ENCODE assay signal across 13 cellular contexts in genomic region chr11:134800130-134800529, GRCh38.
DNase-seq lines count a peak whose midpoint lies in the region; TF ChIP-seq lines count a peak whose summit lies in the region.
"Had no signal": no experiment of that assay in that cellular context is flagged by ENCODE, and none has a peak within 500 bp of the region (broad histone marks: within the 10 kb centered on the region; RNA-seq: fewer than 3 reads in every experiment).

No MANE protein-coding gene starts in this region.

- peak overlapping the region in 3 of 5 experiments; percentile 84 to 92 (median 92) for H3K27ac Mint-ChIP-seq in brain
- peak overlapping the region; percentile 46 to 85 (median 70) for H3K27ac Mint-ChIP-seq in nephron
- peak overlapping the region; percentile 33 for H3K27ac Mint-ChIP-seq in progenitor cell of endocrine pancreas

- H3K27me3 ChIP-seq in H7 (ENCODE audit: control insufficient read depth, insufficient read depth, low read length) (no peaks in the 10 kb centered on the region), transverse colon (peaks cover 25% of the 10 kb centered on the region)

- no peak for TF ChIP-seq EP300 in transverse colon (IDR thresholded peaks at IDR 0.05; ENCODE audit: low read depth)

- no peak for TF ChIP-seq CTCF in brain (conservative IDR thresholded peaks at IDR 0.05)
- no peak for TF ChIP-seq CTCF in nephron (IDR thresholded peaks at IDR 0.05; ENCODE audit: unreplicated experiment in 3 of 3)
- TF ChIP-seq CTCF in progenitor cell of endocrine pancreas (IDR thresholded peaks at IDR 0.05; ENCODE audit: unreplicated experiment), result no peak
- no peak for TF ChIP-seq CTCF in transverse colon (IDR thresholded peaks at IDR 0.05)

- peaks cover 2% of the 10 kb centered on the region for H3K27me3 Mint-ChIP-seq in brain
- H3K27me3 Mint-ChIP-seq in nephron (ENCODE audit: low read depth), result peaks cover 10% of the 10 kb centered on the region
- peaks cover 35% of the 10 kb centered on the region for H3K27me3 Mint-ChIP-seq in progenitor cell of endocrine pancreas

- WGBS in transverse colon (ENCODE audit: low coverage in 1 of 2), 2 donors, result 82 to 85% methylated on average over 10 to 17 of the region's 17 CpGs

- intact Hi-C loops in transverse colon (cut with DNase I; ENCODE audit: low total_unique reads), result no loop called here

- H3K36me3 Mint-ChIP-seq in brain, result no peaks in the 10 kb centered on the region
- no peaks in the 10 kb centered on the region for H3K36me3 Mint-ChIP-seq in nephron (ENCODE audit: low read depth)
- no peaks in the 10 kb centered on the region for H3K36me3 Mint-ChIP-seq in progenitor cell of endocrine pancreas (ENCODE audit: insufficient read depth)
- H3K36me3 Mint-ChIP-seq: CD4-positive, alpha-beta memory T cell had no signal

- H3K9me3 ChIP-seq in transverse colon, result no peaks in the 10 kb centered on the region
- H3K9me3 ChIP-seq: BE2C had no signal

- no peaks in the 10 kb centered on the region for H3K36me3 ChIP-seq in H7 (replicated peaks; ENCODE audit: control insufficient read depth, insufficient read depth, low read length)
- H3K36me3 ChIP-seq in transverse colon, result no peaks in the 10 kb centered on the region
- H3K36me3 ChIP-seq: BE2C had no signal

- in situ Hi-C loops in transverse colon (cut with MboI; ENCODE audit: low pct_ligation_motif_present in 1 of 4, low pct_unique_long_range_greater_than_20kb in 1 of 4, low sequenced_read_pairs in 3 of 4), result no loop called here

- H3K27ac ChIP-seq in transverse colon, result no peak overlapping the region
- H3K27ac ChIP-seq: C4-2B had no signal

- no peak for TF ChIP-seq POLR2A in transverse colon (IDR thresholded peaks at IDR 0.05)

- no peak overlapping the region for H3K4me3 ChIP-seq in H7 (ENCODE audit: insufficient read depth, low read depth, low read length)
- no peak overlapping the region for H3K4me3 ChIP-seq in transverse colon

- DNase-seq in H7, result peak; percentile 38
- no peak for DNase-seq in progenitor cell of endocrine pancreas (ENCODE audit: low spot score, unreplicated experiment)
- no peak for DNase-seq in Ammon's horn (ENCODE audit: low spot score)
- DNase-seq in transverse colon, result no peak
- no peak for DNase-seq in DMS53 treated with DMSO at 0.1 percent for 48 hours (lab: John Stamatoyannopoulos, UW; ENCODE audit: unreplicated experiment)
- DNase-seq: BE2C; CD4-positive, alpha-beta memory T cell; DMS79 treated with DMSO at 0.1 percent for 48 hours; EL; IMR-90 had no signal

- H3K4me1 Mint-ChIP-seq in brain (peaks cover 44% of the 10 kb centered on the region), nephron (peaks cover 28% of the 10 kb centered on the region), progenitor cell of endocrine pancreas (ENCODE audit: low read depth) (peaks cover 7% of the 10 kb centered on the region)
- H3K4me1 Mint-ChIP-seq: CD4-positive, alpha-beta memory T cell had no signal

- no peaks in the 10 kb centered on the region for H3K4me1 ChIP-seq in transverse colon
- H3K4me1 ChIP-seq: BE2C had no signal

- no peaks in the 10 kb centered on the region for H3K9me3 Mint-ChIP-seq in brain
- no peaks in the 10 kb centered on the region for H3K9me3 Mint-ChIP-seq in nephron
- H3K9me3 Mint-ChIP-seq in progenitor cell of endocrine pancreas (ENCODE audit: low read depth), result no peaks in the 10 kb centered on the region
- H3K9me3 Mint-ChIP-seq: CD4-positive, alpha-beta memory T cell had no signal

- H3K4me3 Mint-ChIP-seq in brain (no peak overlapping the region), nephron (no peak overlapping the region), progenitor cell of endocrine pancreas (ENCODE audit: low read depth) (no peak overlapping the region)
- H3K4me3 Mint-ChIP-seq: CD4-positive, alpha-beta memory T cell had no signal

Comparison
In these comparisons a context has a peak if more than half of its experiments do, and no peak if none do; other contexts are left out.
1. H3K27ac Mint-ChIP-seq: peak in every context shown above with its lines; median percentile 92 in brain; 70 in nephron; 33 in progenitor cell of endocrine pancreas.